8 cellular contexts compared by ENCODE assay signal in the genomic region with DNA sequence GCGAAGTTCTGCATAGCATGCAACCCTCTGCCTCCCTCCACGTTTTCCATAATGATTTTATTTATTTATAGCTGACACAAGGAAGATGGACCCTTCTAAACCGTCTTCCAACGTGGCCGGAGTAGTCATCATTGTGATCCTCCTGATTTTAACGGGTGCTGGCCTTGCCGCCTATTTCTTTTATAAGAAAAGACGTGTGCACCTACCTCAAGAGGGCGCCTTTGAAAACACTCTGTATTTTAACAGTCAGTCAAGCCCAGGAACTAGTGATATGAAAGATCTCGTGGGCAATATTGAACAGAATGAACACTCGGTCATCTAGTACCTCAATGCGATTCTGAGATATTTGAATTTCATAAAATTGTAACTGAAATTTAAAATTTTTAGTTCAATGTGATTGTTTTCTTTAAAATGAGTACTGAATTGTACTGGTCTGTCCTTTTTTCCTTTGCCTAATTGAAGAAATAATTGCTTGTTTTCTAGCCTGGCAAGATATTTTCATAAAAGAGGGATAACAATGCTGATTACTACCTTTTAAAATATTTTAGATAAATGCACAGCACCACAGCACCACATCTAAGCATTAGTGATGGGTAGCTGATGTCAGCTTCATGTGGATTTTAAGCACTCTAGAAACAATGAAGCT. TPM values are rescaled to one million over a fixed set of nuclear protein-coding genes. Genes with fewer than 3 reads are reported as not detected.
DNase-seq lines count a peak whose midpoint lies in the region; ATAC-seq and TF ChIP-seq lines count a peak whose summit lies in the region.

No MANE protein-coding gene starts in this region.

- DNase-seq in GM12865 (ENCODE audit: low read depth) (peak; percentile 59), HK-2 (ENCODE audit: unreplicated experiment) (peak; percentile 4), SK-MEL-5 (ENCODE audit: low read depth, low spot score) (peak; percentile 60), fibroblast of peridontal ligament (ENCODE audit: extremely low read depth) (peak; percentile 78), NCI-H2029 (lab: John Stamatoyannopoulos, UW) (no peak)

- H3K27ac ChIP-seq in ACC112 (ENCODE audit: low read depth, low read length), result no peak overlapping the region
- no peak overlapping the region for H3K27ac ChIP-seq in parathyroid adenoma

- H3K36me3 ChIP-seq in ACC112 (ENCODE audit: insufficient read depth, low read length) (no peaks in the 10 kb centered on the region), parathyroid adenoma (ENCODE audit: control insufficient read depth, insufficient read depth, low read length) (no peaks in the 10 kb centered on the region)

- H2AFZ ChIP-seq in ACC112 (ENCODE audit: low read length, unreplicated experiment), result peak overlapping the region; percentile 96
- H2AFZ ChIP-seq in parathyroid adenoma, result no peak overlapping the region

- H3K4me2 ChIP-seq in parathyroid adenoma (ENCODE audit: low read length), result no peak overlapping the region

- no peak overlapping the region for H3K9ac ChIP-seq in parathyroid adenoma

- ATAC-seq in GM21423 (IDR thresholded peaks at IDR 0.05; ENCODE audit: unreplicated experiment), result no peak

- H3K9me3 ChIP-seq in parathyroid adenoma (ENCODE audit: control insufficient read depth, low read length), result no peaks in the 10 kb centered on the region

- H3K27me3 ChIP-seq in ACC112 (ENCODE audit: insufficient read depth, low read length) (no peaks in the 10 kb centered on the region), parathyroid adenoma (ENCODE audit: control insufficient read depth, insufficient read depth, low read length) (no peaks in the 10 kb centered on the region)

- H3K4me1 ChIP-seq in ACC112 (ENCODE audit: control insufficient read depth, insufficient read depth, low read length, unreplicated experiment) (peaks cover 12% of the 10 kb centered on the region), parathyroid adenoma (no peaks in the 10 kb centered on the region)

- in situ Hi-C loops in SK-MEL-5 (cut with HindIII; ENCODE audit: low pct_unique_long_range_greater_than_20kb, low sequenced_read_pairs), result no loop called here

- no peak overlapping the region for H3K4me3 ChIP-seq in ACC112 (ENCODE audit: low read depth, low read length)
- no peak overlapping the region for H3K4me3 ChIP-seq in GM12865 (ENCODE audit: low read depth, low read length)
- no peak overlapping the region for H3K4me3 ChIP-seq in parathyroid adenoma (ENCODE audit: low read depth, low read length)

- H3K79me2 ChIP-seq in ACC112 (ENCODE audit: control insufficient read depth, insufficient read depth, low read length, unreplicated experiment) (no peaks in the 10 kb centered on the region), parathyroid adenoma (no peaks in the 10 kb centered on the region)

- peak; percentile 53 for TF ChIP-seq CTCF in GM12865 (IDR thresholded peaks at IDR 0.05; ENCODE audit: insufficient read depth, low read depth, low read length, missing control alignments)
- TF ChIP-seq CTCF in parathyroid adenoma (IDR thresholded peaks at IDR 0.05), result peak; percentile 13

RNA-seq across cellular contexts. Expression of a gene that starts 41.5 kb away (rescaled TPM):
- 0.05 TPM in 1 of 2 replicates, not detected in the other for total RNA-seq in SK-MEL-5 (2014; rRNA removed; shearing (Covaris generic))
- 0.04 TPM in 1 of 2 replicates, not detected in the other for polyA plus RNA-seq in SK-MEL-5 (2015; cell fraction: cytosol; rRNA removed)
- not detected in 2 replicates for polyA plus RNA-seq in SK-MEL-5 (2015; cell fraction: nucleus; rRNA removed)
